14 cellular contexts compared by ENCODE assay signal in genomic region chr1:12479311-12479710, GRCh38.
A peak's percentile ranks its signal among the peaks of the same experiment; 100 is the strongest.
DNase-seq lines count a peak whose midpoint lies in the region; ATAC-seq, FAIRE-seq and TF ChIP-seq lines count a peak whose summit lies in the region.
"Had no signal": no experiment of that assay in that cellular context is flagged by ENCODE, and none has a peak within 500 bp of the region (broad histone marks: within the 10 kb centered on the region; RNA-seq: fewer than 3 reads in every experiment).

No MANE protein-coding gene starts in this region.

- H3K27me3 Mint-ChIP-seq in activated CD4-positive, alpha-beta T cell treated with anti-CD3 and anti-CD28 coated beads for 36 hours: no peaks in the 10 kb centered on the region
- no peaks in the 10 kb centered on the region for H3K27me3 Mint-ChIP-seq in osteocyte (ENCODE audit: unreplicated experiment)
- H3K27me3 Mint-ChIP-seq: activated B cell treated with CpG ODN at 0.5 μM for 24 hours had no signal

- intact Hi-C loops in activated CD4-positive, alpha-beta T cell treated with anti-CD3 and anti-CD28 coated beads for 36 hours (cut with DNase I, micrococcal nuclease): no loop called here
- intact Hi-C loops in left colon (cut with DNase I, micrococcal nuclease): loop anchor here in 1 of 2 donors (10.0 kb wide), 1 partner anchor 115 kb away; no protein-coding TSS in a partner anchor

- H3K4me3 ChIP-seq in mucosa of rectum (ENCODE audit: low read length in 2 of 2) (no peak overlapping the region), thoracic aorta (no peak overlapping the region)
- H3K4me3 ChIP-seq: skin epidermis had no signal

- no peak for TF ChIP-seq CTCF in thoracic aorta (IDR thresholded peaks at IDR 0.05)
- no peak for TF ChIP-seq CTCF in osteocyte (IDR thresholded peaks at IDR 0.05)

- H3K27ac ChIP-seq in mucosa of rectum (ENCODE audit: low read depth in 2 of 2, low read length in 2 of 2): peak overlapping the region; percentile 92 to 93
- H3K27ac ChIP-seq in thoracic aorta: peak overlapping the region; percentile 52 to 80

- CTCF ChIA-PET in activated CD4-positive, alpha-beta T cell treated with anti-CD3 and anti-CD28 coated beads for 36 hours (lab: Charles Lee): interaction anchor here (0.6 to 2.3 kb wide), 4 partner anchors 29 to 152 kb away, joined by 3 to 4 read pairs (median 4); no protein-coding TSS in a partner anchor

- H3K9me3 Mint-ChIP-seq in activated CD4-positive, alpha-beta T cell treated with anti-CD3 and anti-CD28 coated beads for 36 hours (ENCODE audit: low read depth): no peaks in the 10 kb centered on the region
- H3K9me3 Mint-ChIP-seq in activated naive CD4-positive, alpha-beta T cell treated with anti-CD3 and anti-CD28 coated beads, Interleukin-2, amount 50 U/mL, for 72 hours: no peaks in the 10 kb centered on the region
- H3K9me3 Mint-ChIP-seq in osteocyte (ENCODE audit: unreplicated experiment): no peaks in the 10 kb centered on the region
- H3K9me3 Mint-ChIP-seq: activated B cell treated with CpG ODN at 0.5 μM for 24 hours had no signal

- H3K27me3 ChIP-seq in mucosa of rectum (ENCODE audit: control insufficient read depth in 2 of 2, insufficient read depth in 2 of 2, low read length in 2 of 2): no peaks in the 10 kb centered on the region
- no peaks in the 10 kb centered on the region for H3K27me3 ChIP-seq in thoracic aorta (replicated peaks; ENCODE audit: insufficient read depth)

- H3K4me1 ChIP-seq in mucosa of rectum (ENCODE audit: control insufficient read depth in 2 of 2, insufficient read depth in 2 of 2, low read length in 2 of 2) (peaks cover 60 to 70% of the 10 kb centered on the region in 2 donors), thoracic aorta (ENCODE audit: control insufficient read depth in 1 of 2, low read depth in 2 of 2) (peaks cover 47 to 94% of the 10 kb centered on the region in 2 donors)

- H3K36me3 Mint-ChIP-seq in activated CD4-positive, alpha-beta T cell treated with anti-CD3 and anti-CD28 coated beads for 36 hours (ENCODE audit: low read depth): peaks cover 33% of the 10 kb centered on the region
- H3K36me3 Mint-ChIP-seq in activated naive CD4-positive, alpha-beta T cell treated with anti-CD3 and anti-CD28 coated beads, Interleukin-2, amount 50 U/mL, for 72 hours: peaks cover 23 to 35% of the 10 kb centered on the region in 2 donors
- peaks cover 10% of the 10 kb centered on the region for H3K36me3 Mint-ChIP-seq in osteocyte (ENCODE audit: unreplicated experiment)

- no peak for FAIRE-seq in HTR-8/SVneo (lab: Jason Lieb, UNC)

- H3K9ac ChIP-seq in mucosa of rectum (ENCODE audit: low read depth in 1 of 2, low read length in 2 of 2): peak overlapping the region; percentile 28 to 63

- DNase-seq in activated CD4-positive, alpha-beta T cell treated with anti-CD3 and anti-CD28 coated beads for 36 hours: no peak
- no peak for DNase-seq in activated CD4-positive, alpha-beta T cell treated with anti-CD3 and anti-CD28 coated beads for 48 hours
- no peak for DNase-seq in activated naive CD4-positive, alpha-beta T cell treated with anti-CD3 and anti-CD28 coated beads, Interleukin-2, amount 50 U/mL, for 72 hours (ENCODE audit: low spot score in 2 of 2)
- no peak for DNase-seq in thoracic aorta (ENCODE audit: low spot score)
- no peak for DNase-seq in HTR-8/SVneo (ENCODE audit: insufficient read length, low spot score)
- DNase-seq in osteocyte (ENCODE audit: extremely low spot score, unreplicated experiment): no peak
- DNase-seq in left colon: no peak
- DNase-seq: 8988T, activated B cell treated with CpG ODN at 0.5 μM for 24 hours, activated gamma-delta T cell, mesendoderm, NCI-H345 had no signal

- no peaks in the 10 kb centered on the region for H3K9me3 ChIP-seq in mucosa of rectum (ENCODE audit: control insufficient read depth in 2 of 2, low read length in 2 of 2)
- no peaks in the 10 kb centered on the region for H3K9me3 ChIP-seq in thoracic aorta

- H3K4me1 Mint-ChIP-seq in activated CD4-positive, alpha-beta T cell treated with anti-CD3 and anti-CD28 coated beads for 36 hours: peaks cover 80% of the 10 kb centered on the region
- H3K4me1 Mint-ChIP-seq in osteocyte (ENCODE audit: unreplicated experiment): peaks cover 45% of the 10 kb centered on the region

- no peak for ATAC-seq in activated CD4-positive, alpha-beta T cell treated with anti-CD3 and anti-CD28 coated beads for 36 hours
- no peak for ATAC-seq in activated naive CD4-positive, alpha-beta T cell treated with anti-CD3 and anti-CD28 coated beads, Interleukin-2, amount 50 U/mL, for 72 hours
- no peak for ATAC-seq in thoracic aorta (ENCODE audit: insufficient number of reproducible peaks, low FRiP score, low read depth)
- no peak for ATAC-seq in left colon

- peak overlapping the region; percentile 68 for H3K27ac Mint-ChIP-seq in activated CD4-positive, alpha-beta T cell treated with anti-CD3 and anti-CD28 coated beads for 36 hours
- peak overlapping the region; percentile 69 to 96 for H3K27ac Mint-ChIP-seq in activated naive CD4-positive, alpha-beta T cell treated with anti-CD3 and anti-CD28 coated beads, Interleukin-2, amount 50 U/mL, for 72 hours
- H3K27ac Mint-ChIP-seq in osteocyte (ENCODE audit: unreplicated experiment): no peak overlapping the region

- H3K36me3 ChIP-seq in mucosa of rectum (ENCODE audit: control insufficient read depth in 2 of 2, insufficient read depth in 2 of 2, low read length in 2 of 2) (peaks cover 0 to 4% of the 10 kb centered on the region in 2 donors), thoracic aorta (no peaks in the 10 kb centered on the region)

- H3K4me3 Mint-ChIP-seq in activated CD4-positive, alpha-beta T cell treated with anti-CD3 and anti-CD28 coated beads for 36 hours: no peak overlapping the region
- no peak overlapping the region for H3K4me3 Mint-ChIP-seq in osteocyte (ENCODE audit: unreplicated experiment)
- H3K4me3 Mint-ChIP-seq: activated B cell treated with CpG ODN at 0.5 μM for 24 hours had no signal

- POLR2A ChIA-PET in activated CD4-positive, alpha-beta T cell treated with anti-CD3 and anti-CD28 coated beads for 36 hours (lab: Charles Lee): no interaction called here
